7 cellular contexts compared by ENCODE assay signal in genomic region chr6:152490971-152491378, GRCh38.
A peak's percentile ranks its signal among the peaks of the same experiment; 100 is the strongest.
DNase-seq lines count a peak whose midpoint lies in the region; ATAC-seq and TF ChIP-seq lines count a peak whose summit lies in the region.
"Not testable (repeated sequence)": the region's sequence is repeated elsewhere in the genome, so short reads cannot be mapped to it uniquely, and the experiment has no call there.

No MANE protein-coding gene starts in this region.

- CTCF ChIA-PET in IMR-90 (lab: Yijun Ruan, JAX); SK-N-SH (lab: Yijun Ruan, JAX); mammary epithelial cell (lab: Charles Lee; ENCODE audit: low non-redundant PET): not testable (repeated sequence)

- in situ Hi-C loops in IMR-90 (cut with MboI; ENCODE audit: low sequenced_read_pairs); mammary epithelial cell (cut with MboI; ENCODE audit: low sequenced_read_pairs in 2 of 2): not testable (repeated sequence)

- peak overlapping the region; percentile 94 for H2AK9ac ChIP-seq in IMR-90 (replicated peaks; ENCODE audit: low read depth, low read length, poor library complexity)

- dilution Hi-C loops in IMR-90 (cut with HindIII; ENCODE audit: low sequenced_read_pairs, unreplicated experiment); mammary epithelial cell (cut with HindIII; ENCODE audit: low sequenced_read_pairs): not testable (repeated sequence)

- POLR2A ChIA-PET in IMR-90 (lab: Charles Lee; ENCODE audit: unreplicated experiment); SK-N-SH (lab: Yijun Ruan, JAX): not testable (repeated sequence)

- TF ChIP-seq RAD21 in IMR-90 (IDR thresholded peaks at IDR 0.05; ENCODE audit: low read length); SK-N-SH (IDR thresholded peaks at IDR 0.05; ENCODE audit: low read length): not testable (repeated sequence)

- H3K27me3 ChIP-seq in IMR-90 (ENCODE audit: control insufficient read depth, insufficient read depth, low read length); SK-N-SH (ENCODE audit: insufficient read depth); mammary epithelial cell (ENCODE audit: insufficient read depth, low read length): not testable (repeated sequence)

- TF ChIP-seq POLR2A in IMR-90 (IDR thresholded peaks at IDR 0.05; ENCODE audit: low read depth, low read length) = not testable (repeated sequence)

- H2BK15ac ChIP-seq in IMR-90 (ENCODE audit: low read depth, low read length) = peak overlapping the region; percentile 100

- peak overlapping the region; percentile 98; the same call in 1 of the 2 replicates for H3K23ac ChIP-seq in IMR-90 (ENCODE audit: low read depth, low read length)

- H3K4me2 ChIP-seq in IMR-90 (ENCODE audit: low read depth, low read length); mammary epithelial cell (ENCODE audit: insufficient read depth, low read depth, low read length): not testable (repeated sequence)
- peak overlapping the region; percentile 19; the same call in 1 of the 2 replicates for H3K4me2 ChIP-seq in SK-N-SH

- H3K14ac ChIP-seq in IMR-90 (replicated peaks; ENCODE audit: low read depth, low read length) = peak overlapping the region; percentile 98

- peaks cover 0 to 14% of the 10 kb centered on the region in 2 experiments; a peak in 3 of 4 replicates for H3K79me1 ChIP-seq in IMR-90 (ENCODE audit: low read depth in 1 of 2, low read length in 2 of 2)

- peak overlapping the region; percentile 90 for H3K56ac ChIP-seq in IMR-90 (ENCODE audit: extremely low read depth, insufficient read depth, low read length)

- not testable (repeated sequence) for BruUV-seq in IMR-90 (replicated peaks; lab: Mats Ljungman, UMichigan); mammary epithelial cell (replicated peaks; lab: Mats Ljungman, UMichigan)

- H3K9me3 ChIP-seq in IMR-90 (ENCODE audit: control insufficient read depth, insufficient read depth, low read length); SK-N-SH; mammary epithelial cell (replicated peaks; ENCODE audit: insufficient read depth, low read length): not testable (repeated sequence)

- DNase-seq in EH (ENCODE audit: low read depth) (peak; percentile 85), IMR-90 (peak; percentile 70), mammary epithelial cell (peak; percentile 15), epithelial cell of proximal tubule (ENCODE audit: low read depth) (peak; percentile 20), glomerular visceral epithelial cell (ENCODE audit: extremely low spot score) (peak; percentile 58), non-pigmented ciliary epithelial cell (ENCODE audit: low read depth) (peak; percentile 32)
- not testable (repeated sequence) for DNase-seq in SK-N-SH

- H4K8ac ChIP-seq in IMR-90 (ENCODE audit: low read depth in 2 of 2, low read length in 2 of 2) = peak overlapping the region; percentile 98 to 99

- 0 out of 2 replicates have a peak overlapping the region, but pooled peaks have one; percentile 11 for H3K9ac ChIP-seq in IMR-90 (ENCODE audit: low read depth, low read length)
- peak overlapping the region; percentile 51; the same call in 1 of the 2 replicates for H3K9ac ChIP-seq in SK-N-SH
- H3K9ac ChIP-seq in mammary epithelial cell (ENCODE audit: insufficient read depth, low read length) = not testable (repeated sequence)

- peak overlapping the region; percentile 100 for H2BK20ac ChIP-seq in IMR-90 (ENCODE audit: low read depth, low read length)

- H3K9me1 ChIP-seq in IMR-90 (ENCODE audit: insufficient read depth, low read length) = not testable (repeated sequence)

- H3K4me3 ChIP-seq in IMR-90 (ENCODE audit: insufficient read depth, low read depth, low read length); SK-N-SH (ENCODE audit: low read depth in 2 of 2, low read length in 1 of 2); mammary epithelial cell (replicated peaks in 1 of 3; ENCODE audit: insufficient read depth in 1 of 3, low read depth in 2 of 3, low read length in 3 of 3); epithelial cell of proximal tubule (ENCODE audit: low read depth, low read length): not testable (repeated sequence)

- H2BK120ac ChIP-seq in IMR-90 (ENCODE audit: low read depth, low read length) = peak overlapping the region; percentile 100

- TF ChIP-seq CTCF in IMR-90 (conservative IDR thresholded peaks at IDR 0.05; ENCODE audit: low read depth, low read length); SK-N-SH (IDR thresholded peaks at IDR 0.05); mammary epithelial cell (conservative IDR thresholded peaks at IDR 0.05 in 1 of 2, IDR thresholded peaks at IDR 0.05 in 1 of 2; ENCODE audit: extremely low read depth in 1 of 2, insufficient read depth in 1 of 2, low read depth in 1 of 2, low read length in 2 of 2); epithelial cell of proximal tubule (conservative IDR thresholded peaks at IDR 0.05; ENCODE audit: low read depth, low read length): not testable (repeated sequence)

- H3F3A ChIP-seq in SK-N-SH (replicated peaks; ENCODE audit: insufficient read depth) = peaks cover 37% of the 10 kb centered on the region

- H4K91ac ChIP-seq in IMR-90 (ENCODE audit: insufficient read depth, low read depth, low read length) = peak overlapping the region; percentile 100

- H3K27ac ChIP-seq in IMR-90 (ENCODE audit: insufficient read depth, low read length) (peak overlapping the region; percentile 91), SK-N-SH (ENCODE audit: low read depth in 2 of 2, low read length in 1 of 2) (peak overlapping the region in 1 of 2 experiments; percentile 81; a peak in 2 of 4 replicates)
- H3K27ac ChIP-seq in mammary epithelial cell (ENCODE audit: insufficient read depth, low read depth, low read length) = not testable (repeated sequence)

- ATAC-seq in IMR-90 (ENCODE audit: low read depth) = peak; percentile 85

- intact Hi-C loops in IMR-90 (cut with micrococcal nuclease); mammary epithelial cell (cut with micrococcal nuclease): not testable (repeated sequence)

- H3K36me3 ChIP-seq in IMR-90 (ENCODE audit: control insufficient read depth, insufficient read depth, low read length); mammary epithelial cell (ENCODE audit: insufficient read depth, low read length): not testable (repeated sequence)
- H3K36me3 ChIP-seq in SK-N-SH (replicated peaks in 1 of 2; ENCODE audit: control insufficient read depth in 1 of 2, insufficient read depth in 2 of 2, low read length in 1 of 2) = peaks cover 0 to 22% of the 10 kb centered on the region in 2 experiments

- H2AK5ac ChIP-seq in IMR-90 (ENCODE audit: low read depth, low read length) = peak overlapping the region; percentile 99

- peak overlapping the region; percentile 100 for H3K4ac ChIP-seq in IMR-90 (ENCODE audit: low read depth, low read length)

- peak overlapping the region; percentile 98 for H4K5ac ChIP-seq in IMR-90 (ENCODE audit: low read depth, low read length)

- H4K20me1 ChIP-seq in IMR-90 (ENCODE audit: insufficient read depth, low read length); SK-N-SH (ENCODE audit: insufficient read depth); mammary epithelial cell (ENCODE audit: insufficient read depth, low read length): not testable (repeated sequence)

- H2AFZ ChIP-seq in IMR-90 (replicated peaks; ENCODE audit: low read length, poor library complexity); SK-N-SH (ENCODE audit: low read depth); mammary epithelial cell (ENCODE audit: low read depth, low read length): not testable (repeated sequence)

- not testable (repeated sequence) for H3K79me2 ChIP-seq in SK-N-SH (ENCODE audit: insufficient read depth); mammary epithelial cell (ENCODE audit: insufficient read depth, low read length)

- H3K4me1 ChIP-seq in IMR-90 (ENCODE audit: control insufficient read depth, insufficient read depth, low read length) = peaks cover 13% of the 10 kb centered on the region
- H3K4me1 ChIP-seq in SK-N-SH (ENCODE audit: control insufficient read depth in 1 of 2, insufficient read depth in 2 of 2, low read depth in 1 of 2, low read length in 1 of 2); mammary epithelial cell (ENCODE audit: insufficient read depth, low read length): not testable (repeated sequence)

- no CpG with 5 or more reads among the region's 5 CpGs for WGBS in IMR-90 (ENCODE audit: extremely low coverage in 2 of 2, insufficient read length in 1 of 2), 2 experiments
- 17% methylated on average over 5 of the region's 5 CpGs for WGBS in SK-N-SH (ENCODE audit: low lambda C conversion rate)
- WGBS in mammary epithelial cell (ENCODE audit: low coverage, missing lambda C conversion rate) = 44% methylated on average over 4 of the region's 5 CpGs

- H3K18ac ChIP-seq in IMR-90 (ENCODE audit: low read depth, low read length) = peak overlapping the region; percentile 99

- TF ChIP-seq EP300 in SK-N-SH (IDR thresholded peaks at IDR 0.05; ENCODE audit: borderline replicate concordance in 1 of 2, low read depth in 1 of 2, low read length in 1 of 2) = peak in 1 of 2 experiments; percentile 72; a peak in 2 of 4 replicates

- peak overlapping the region; percentile 100 for H2BK5ac ChIP-seq in IMR-90 (ENCODE audit: low read depth, low read length, poor library complexity, severe bottlenecking)

- H3K9me2 ChIP-seq in SK-N-SH = not testable (repeated sequence)

TF ChIP-seq in IMR-90, 13 proteins besides CTCF, POLR2A, EP300 and RAD21:
- peak; percentile 45 for TF ChIP-seq FOS (IDR thresholded peaks at IDR 0.05; ENCODE audit: low read depth, low read length)

TF ChIP-seq in SK-N-SH, 30 proteins besides CTCF, POLR2A, EP300 and RAD21:
- TF ChIP-seq JUND (IDR thresholded peaks at IDR 0.05) (peak; percentile 81), TCF12 (IDR thresholded peaks at IDR 0.05) (peak; percentile 41), TEAD4 (IDR thresholded peaks at IDR 0.05; ENCODE audit: borderline replicate concordance, insufficient read depth) (peak; percentile 87; the same call in 1 of the 2 replicates), FOSL2 (IDR thresholded peaks at IDR 0.05; ENCODE audit: borderline replicate concordance, low read depth) (peak; percentile 87)
